In the genomic region with DNA sequence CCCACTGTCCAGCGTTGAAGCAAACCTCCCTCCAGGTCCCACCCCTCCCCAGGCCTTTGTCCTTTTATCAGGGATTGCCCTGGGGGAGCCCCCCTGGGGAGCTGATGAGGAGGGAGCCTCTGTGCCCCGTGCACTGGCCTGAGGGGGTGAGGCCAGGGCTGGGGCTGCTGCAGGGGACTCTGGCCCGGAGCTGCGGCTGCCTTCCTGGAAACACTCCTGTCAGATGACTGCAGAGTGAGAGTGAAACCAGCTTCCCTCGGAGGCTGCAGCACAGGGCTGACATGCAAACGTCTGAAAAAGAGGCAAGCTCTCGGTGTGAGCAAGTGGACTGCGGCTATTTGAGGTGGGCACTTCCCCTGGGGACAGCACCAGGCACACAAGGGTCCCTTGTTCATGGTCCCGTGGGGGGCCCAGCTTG, we compare ENCODE assay signal across 1 cellular context.
TF ChIP-seq lines count a peak whose summit lies in the region.

No MANE protein-coding gene starts in this region.

TF ChIP-seq in K562, 482 proteins besides CTCF, POLR2A, EP300 and RAD21:
- TF ChIP-seq, protein P1, sequence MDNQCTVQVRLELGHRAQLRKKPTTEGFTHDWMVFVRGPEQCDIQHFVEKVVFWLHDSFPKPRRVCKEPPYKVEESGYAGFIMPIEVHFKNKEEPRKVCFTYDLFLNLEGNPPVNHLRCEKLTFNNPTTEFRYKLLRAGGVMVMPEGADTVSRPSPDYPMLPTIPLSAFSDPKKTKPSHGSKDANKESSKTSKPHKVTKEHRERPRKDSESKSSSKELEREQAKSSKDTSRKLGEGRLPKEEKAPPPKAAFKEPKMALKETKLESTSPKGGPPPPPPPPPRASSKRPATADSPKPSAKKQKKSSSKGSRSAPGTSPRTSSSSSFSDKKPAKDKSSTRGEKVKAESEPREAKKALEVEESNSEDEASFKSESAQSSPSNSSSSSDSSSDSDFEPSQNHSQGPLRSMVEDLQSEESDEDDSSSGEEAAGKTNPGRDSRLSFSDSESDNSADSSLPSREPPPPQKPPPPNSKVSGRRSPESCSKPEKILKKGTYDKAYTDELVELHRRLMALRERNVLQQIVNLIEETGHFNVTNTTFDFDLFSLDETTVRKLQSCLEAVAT (IDR thresholded peaks at IDR 0.05): no peak
- TF ChIP-seq, protein P2, sequence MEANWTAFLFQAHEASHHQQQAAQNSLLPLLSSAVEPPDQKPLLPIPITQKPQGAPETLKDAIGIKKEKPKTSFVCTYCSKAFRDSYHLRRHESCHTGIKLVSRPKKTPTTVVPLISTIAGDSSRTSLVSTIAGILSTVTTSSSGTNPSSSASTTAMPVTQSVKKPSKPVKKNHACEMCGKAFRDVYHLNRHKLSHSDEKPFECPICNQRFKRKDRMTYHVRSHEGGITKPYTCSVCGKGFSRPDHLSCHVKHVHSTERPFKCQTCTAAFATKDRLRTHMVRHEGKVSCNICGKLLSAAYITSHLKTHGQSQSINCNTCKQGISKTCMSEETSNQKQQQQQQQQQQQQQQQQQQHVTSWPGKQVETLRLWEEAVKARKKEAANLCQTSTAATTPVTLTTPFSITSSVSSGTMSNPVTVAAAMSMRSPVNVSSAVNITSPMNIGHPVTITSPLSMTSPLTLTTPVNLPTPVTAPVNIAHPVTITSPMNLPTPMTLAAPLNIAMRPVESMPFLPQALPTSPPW (CRISPR knock-in tag; IDR thresholded peaks at IDR 0.05): peak; percentile 42; the same call in 1 of the 2 replicates
- no peak for TF ChIP-seq ZNF121 (CRISPR knock-in tag; conservative IDR thresholded peaks at IDR 0.05)
- TF ChIP-seq, protein P3, sequence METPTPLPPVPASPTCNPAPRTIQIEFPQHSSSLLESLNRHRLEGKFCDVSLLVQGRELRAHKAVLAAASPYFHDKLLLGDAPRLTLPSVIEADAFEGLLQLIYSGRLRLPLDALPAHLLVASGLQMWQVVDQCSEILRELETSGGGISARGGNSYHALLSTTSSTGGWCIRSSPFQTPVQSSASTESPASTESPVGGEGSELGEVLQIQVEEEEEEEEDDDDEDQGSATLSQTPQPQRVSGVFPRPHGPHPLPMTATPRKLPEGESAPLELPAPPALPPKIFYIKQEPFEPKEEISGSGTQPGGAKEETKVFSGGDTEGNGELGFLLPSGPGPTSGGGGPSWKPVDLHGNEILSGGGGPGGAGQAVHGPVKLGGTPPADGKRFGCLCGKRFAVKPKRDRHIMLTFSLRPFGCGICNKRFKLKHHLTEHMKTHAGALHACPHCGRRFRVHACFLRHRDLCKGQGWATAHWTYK (CRISPR knock-in tag; IDR thresholded peaks at IDR 0.05): no peak
- peak; percentile 17 for TF ChIP-seq KDM5B (IDR thresholded peaks at IDR 0.05; ENCODE audit: insufficient replicate concordance, low read depth, low read length)
- TF ChIP-seq RCOR1 (IDR thresholded peaks at IDR 0.05; ENCODE audit: borderline replicate concordance in 1 of 2, low read depth in 2 of 2, low read length in 2 of 2): 0 out of 4 replicates have a peak, but pooled peaks of 1 of the 2 experiments have one; percentile 12
- TF ChIP-seq, protein P4, sequence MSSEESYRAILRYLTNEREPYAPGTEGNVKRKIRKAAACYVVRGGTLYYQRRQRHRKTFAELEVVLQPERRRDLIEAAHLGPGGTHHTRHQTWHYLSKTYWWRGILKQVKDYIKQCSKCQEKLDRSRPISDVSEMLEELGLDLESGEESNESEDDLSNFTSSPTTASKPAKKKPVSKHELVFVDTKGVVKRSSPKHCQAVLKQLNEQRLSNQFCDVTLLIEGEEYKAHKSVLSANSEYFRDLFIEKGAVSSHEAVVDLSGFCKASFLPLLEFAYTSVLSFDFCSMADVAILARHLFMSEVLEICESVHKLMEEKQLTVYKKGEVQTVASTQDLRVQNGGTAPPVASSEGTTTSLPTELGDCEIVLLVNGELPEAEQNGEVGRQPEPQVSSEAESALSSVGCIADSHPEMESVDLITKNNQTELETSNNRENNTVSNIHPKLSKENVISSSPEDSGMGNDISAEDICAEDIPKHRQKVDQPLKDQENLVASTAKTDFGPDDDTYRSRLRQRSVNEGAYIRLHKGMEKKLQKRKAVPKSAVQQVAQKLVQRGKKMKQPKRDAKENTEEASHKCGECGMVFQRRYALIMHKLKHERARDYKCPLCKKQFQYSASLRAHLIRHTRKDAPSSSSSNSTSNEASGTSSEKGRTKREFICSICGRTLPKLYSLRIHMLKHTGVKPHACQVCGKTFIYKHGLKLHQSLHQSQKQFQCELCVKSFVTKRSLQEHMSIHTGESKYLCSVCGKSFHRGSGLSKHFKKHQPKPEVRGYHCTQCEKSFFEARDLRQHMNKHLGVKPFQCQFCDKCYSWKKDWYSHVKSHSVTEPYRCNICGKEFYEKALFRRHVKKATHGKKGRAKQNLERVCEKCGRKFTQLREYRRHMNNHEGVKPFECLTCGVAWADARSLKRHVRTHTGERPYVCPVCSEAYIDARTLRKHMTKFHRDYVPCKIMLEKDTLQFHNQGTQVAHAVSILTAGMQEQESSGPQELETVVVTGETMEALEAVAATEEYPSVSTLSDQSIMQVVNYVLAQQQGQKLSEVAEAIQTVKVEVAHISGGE (CRISPR knock-in tag; IDR thresholded peaks at IDR 0.05): no peak
- TF ChIP-seq COPS2 (conservative IDR thresholded peaks at IDR 0.05): no peak
- TF ChIP-seq, protein P5, sequence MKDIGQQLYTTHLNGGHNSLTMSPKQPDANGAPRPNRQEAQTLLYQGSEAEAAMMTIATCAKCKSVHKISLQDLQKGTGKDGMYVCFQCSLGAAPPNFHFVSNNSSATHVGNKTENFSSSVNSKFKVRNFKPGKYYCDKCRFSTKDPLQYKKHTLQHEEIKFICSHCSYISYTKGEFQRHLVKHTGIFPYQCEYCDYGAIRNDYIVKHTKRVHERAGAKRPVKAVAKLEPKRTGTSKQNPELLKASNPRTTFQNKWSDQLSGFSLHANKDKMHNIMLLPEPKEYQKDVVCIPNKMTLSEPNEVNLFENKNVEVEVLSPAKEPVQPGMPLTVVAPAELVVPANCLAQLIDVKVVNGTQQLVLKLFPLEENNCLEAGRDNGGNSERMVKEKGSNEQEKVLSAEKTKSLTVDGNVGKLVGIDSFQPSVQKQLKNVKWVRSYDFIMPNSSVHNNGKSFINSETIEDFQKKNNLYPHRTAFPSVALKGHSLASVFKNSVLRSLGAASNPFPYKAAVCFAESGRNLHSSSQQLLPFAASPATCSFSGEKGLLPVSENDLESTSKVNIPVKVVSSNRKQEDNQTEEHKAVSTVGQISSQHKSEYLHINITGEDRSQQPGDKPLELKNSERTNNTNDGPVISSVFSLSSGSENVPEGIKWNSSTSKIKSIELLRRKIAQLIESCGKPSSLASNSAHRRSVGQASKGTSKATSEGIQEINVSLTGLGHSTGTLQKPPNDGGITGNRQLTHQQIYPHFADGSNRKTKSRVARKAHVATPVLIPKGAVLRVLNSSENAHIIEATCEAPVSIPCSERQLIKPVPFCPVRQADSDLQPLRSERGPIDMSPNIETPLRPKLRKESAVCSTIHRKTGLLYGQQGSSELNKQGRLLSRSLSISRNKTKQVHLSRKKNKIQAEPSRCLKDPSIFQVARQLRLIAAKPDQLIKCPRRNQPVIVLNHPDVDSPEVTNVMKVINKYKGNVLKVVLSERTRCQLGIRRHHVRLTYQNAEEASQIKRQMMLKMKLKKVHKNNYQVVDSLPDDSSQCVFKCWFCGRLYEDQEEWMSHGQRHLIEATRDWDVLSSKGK (CRISPR knock-in tag; IDR thresholded peaks at IDR 0.05): no peak
- TF ChIP-seq, protein P6, sequence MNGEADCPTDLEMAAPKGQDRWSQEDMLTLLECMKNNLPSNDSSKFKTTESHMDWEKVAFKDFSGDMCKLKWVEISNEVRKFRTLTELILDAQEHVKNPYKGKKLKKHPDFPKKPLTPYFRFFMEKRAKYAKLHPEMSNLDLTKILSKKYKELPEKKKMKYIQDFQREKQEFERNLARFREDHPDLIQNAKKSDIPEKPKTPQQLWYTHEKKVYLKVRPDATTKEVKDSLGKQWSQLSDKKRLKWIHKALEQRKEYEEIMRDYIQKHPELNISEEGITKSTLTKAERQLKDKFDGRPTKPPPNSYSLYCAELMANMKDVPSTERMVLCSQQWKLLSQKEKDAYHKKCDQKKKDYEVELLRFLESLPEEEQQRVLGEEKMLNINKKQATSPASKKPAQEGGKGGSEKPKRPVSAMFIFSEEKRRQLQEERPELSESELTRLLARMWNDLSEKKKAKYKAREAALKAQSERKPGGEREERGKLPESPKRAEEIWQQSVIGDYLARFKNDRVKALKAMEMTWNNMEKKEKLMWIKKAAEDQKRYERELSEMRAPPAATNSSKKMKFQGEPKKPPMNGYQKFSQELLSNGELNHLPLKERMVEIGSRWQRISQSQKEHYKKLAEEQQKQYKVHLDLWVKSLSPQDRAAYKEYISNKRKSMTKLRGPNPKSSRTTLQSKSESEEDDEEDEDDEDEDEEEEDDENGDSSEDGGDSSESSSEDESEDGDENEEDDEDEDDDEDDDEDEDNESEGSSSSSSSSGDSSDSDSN (IDR thresholded peaks at IDR 0.05; ENCODE audit: borderline replicate concordance in 1 of 2, low read depth in 2 of 2, low read length in 2 of 2): peak in 1 of 2 experiments; percentile 63; a peak in 1 of 4 replicates
- TF ChIP-seq CBFA2T3 (IDR thresholded peaks at IDR 0.05): 0 out of 2 replicates have a peak, but pooled peaks have one; percentile 15
- TF ChIP-seq RB1 (IDR thresholded peaks at IDR 0.05; ENCODE audit: low read depth): 0 out of 2 replicates have a peak, but pooled peaks have one; percentile 16
TF ChIP-seq in K562: peak in this region for 6.
